ENCODE assay signal across 34 cellular contexts in the genomic region with DNA sequence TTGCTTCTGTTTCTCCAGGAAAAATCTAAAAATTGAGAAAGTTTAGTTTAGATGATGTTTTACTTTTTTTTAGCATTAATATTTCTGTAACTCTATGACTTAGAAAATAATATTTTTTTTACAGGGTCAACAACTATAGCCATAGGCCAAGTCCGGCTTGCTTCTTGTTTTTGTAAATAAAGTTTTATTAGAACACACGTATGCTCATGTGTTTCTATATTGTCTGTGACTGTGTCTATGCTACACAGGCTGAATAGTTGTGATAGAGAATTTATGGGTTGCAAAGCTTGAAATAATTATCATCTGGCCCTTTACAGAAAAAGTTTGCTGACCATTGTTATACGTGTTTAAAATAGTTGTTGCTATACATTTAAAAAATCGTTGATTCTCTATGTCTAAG.
"Had no signal": no experiment of that assay in that cellular context is flagged by ENCODE, and none has a peak within 500 bp of the region (broad histone marks: within the 10 kb centered on the region; RNA-seq: fewer than 3 reads in every experiment).

No MANE protein-coding gene starts in this region.

- H3K36me3 ChIP-seq: adrenal gland, ascending aorta, brain microvascular endothelial cell, breast epithelium, cardiac muscle cell had no signal

- H3K27me3 ChIP-seq: adrenal gland, ascending aorta, body of pancreas, brain microvascular endothelial cell, breast epithelium, cardiac muscle cell had no signal

- H3K4me1 ChIP-seq: adrenal gland, ascending aorta, body of pancreas, breast epithelium had no signal

- H3K27ac ChIP-seq: adrenal gland, ascending aorta, body of pancreas, brain microvascular endothelial cell, breast epithelium, cardiac muscle cell had no signal

- H3K4me3 ChIP-seq: adrenal gland, ascending aorta, body of pancreas, breast epithelium, cardiac muscle cell had no signal

- ATAC-seq: activated naive CD4-positive, alpha-beta T cell treated with anti-CD3 and anti-CD28 coated beads, Interleukin-2, amount 50 U/mL, for 72 hours; activated naive CD8-positive, alpha-beta T cell treated with anti-CD3 and anti-CD28 coated beads, Interleukin-2, amount 50 U/mL, for 24 hours; activated T-cell treated with anti-CD3 and anti-CD28 coated beads, Interleukin-2, amount 50 U/mL, for 4 hours; activated T-cell treated with anti-CD3 and anti-CD28 coated beads, Interleukin-2, amount 50 U/mL, for 72 hours; activated T-helper 17 cell treated with anti-CD3 and anti-CD28 coated beads, Interleukin-2, amount 50 U/mL, for 72 hours; body of pancreas had no signal

- H3K9me3 ChIP-seq: adrenal gland, ascending aorta, body of pancreas, breast epithelium had no signal

- DNase-seq: activated effector memory CD4-positive, alpha-beta T cell treated with anti-CD3 and anti-CD28 coated beads, Interleukin-2, amount 50 U/mL, for 16 hours; activated effector memory CD4-positive, alpha-beta T cell treated with Interleukin-2 at 50 U/mL for 16 hours; activated gamma-delta T cell; activated gamma-delta T cell treated with Interleukin-2 at 50 U/mL for 16 hours; activated naive CD4-positive, alpha-beta T cell; activated naive CD4-positive, alpha-beta T cell treated with anti-CD3 and anti-CD28 coated beads for 36 hours; activated naive CD4-positive, alpha-beta T cell treated with anti-CD3 and anti-CD28 coated beads, Interleukin-2, amount 10 ng/mL, durations not matched to agents 7 days and 5 days; activated naive CD4-positive, alpha-beta T cell treated with anti-CD3 and anti-CD28 coated beads, Interleukin-2, amount 50 U/mL, for 16 hours; activated naive CD4-positive, alpha-beta T cell treated with Interleukin-2 at 50 U/mL for 16 hours; activated naive CD8-positive, alpha-beta T cell treated with anti-CD3 and anti-CD28 coated beads for 36 hours; activated naive CD8-positive, alpha-beta T cell treated with anti-CD3 and anti-CD28 coated beads, Interleukin-2, amount 10 ng/mL, durations not matched to agents 7 days and 5 days; activated naive CD8-positive, alpha-beta T cell treated with anti-CD3 and anti-CD28 coated beads, Interleukin-2, amount 50 U/mL, for 24 hours; activated T-cell treated with anti-CD3 and anti-CD28 coated beads, Interleukin-2, amount 50 U/mL, for 1 hour; activated T-cell treated with anti-CD3 and anti-CD28 coated beads, Interleukin-2, amount 50 U/mL, for 24 hours; activated T-cell treated with anti-CD3 and anti-CD28 coated beads, Interleukin-2, amount 50 U/mL, for 4 hours; activated T-cell treated with anti-CD3 and anti-CD28 coated beads, Interleukin-2, amount 50 U/mL, for 48 hours; activated T-cell treated with anti-CD3 and anti-CD28 coated beads, Interleukin-2, amount 50 U/mL, for 72 hours; adrenal gland; amniotic stem cell; amygdala; anterior cingulate cortex; aorta; body of pancreas; brain microvascular endothelial cell; caudate nucleus; central memory CD4-positive, alpha-beta T cell; cerebellar nuclear complex had no signal

- FAIRE-seq: astrocyte, bronchial epithelial cell had no signal
